Comparison of ENCODE assay signal across 8 cellular contexts in genomic region chr2:22355816-22356433, GRCh38.
DNase-seq lines count a peak whose midpoint lies in the region; ATAC-seq lines count a peak whose summit lies in the region.

No MANE protein-coding gene starts in this region.

- DNase-seq in NCI-H146 (lab: John Stamatoyannopoulos, UW) = peak; percentile 3
- DNase-seq in NCI-H146 treated with DMSO at 0.1 percent for 48 hours (lab: John Stamatoyannopoulos, UW; ENCODE audit: unreplicated experiment) = no peak
- DNase-seq in M059J (ENCODE audit: low read depth) = peak; percentile 5
- peak; percentile 5 for DNase-seq in activated T-cell treated with anti-CD3 and anti-CD28 coated beads for 4 hours
- DNase-seq in globus pallidus (ENCODE audit: low spot score) = peak; percentile 37
- DNase-seq in posterior cingulate gyrus = peak; percentile 32 to 90 (median 74)
- DNase-seq in HCEC 1CT = no peak

- intact Hi-C loops in posterior cingulate gyrus (cut with DNase I) = loop anchor here (10.0 kb wide), 1 partner anchor 379 kb away; no protein-coding TSS in a partner anchor

- ATAC-seq in GM21717 (IDR thresholded peaks at IDR 0.05; ENCODE audit: unreplicated experiment) = peak; percentile 70

Comparison
In these comparisons a context has a peak if more than half of its experiments do, and no peak if none do; other contexts are left out.
1. DNase-seq: peak in NCI-H146 (single experiment), M059J (single experiment), activated T-cell treated with anti-CD3 and anti-CD28 coated beads for 4 hours (single experiment), globus pallidus (single experiment) and posterior cingulate gyrus (10 of 10); none in NCI-H146 treated with DMSO at 0.1 percent for 48 hours (single experiment) and HCEC 1CT (single experiment).